Comparison of ENCODE assay signal across 1 cellular context in the genomic region with DNA sequence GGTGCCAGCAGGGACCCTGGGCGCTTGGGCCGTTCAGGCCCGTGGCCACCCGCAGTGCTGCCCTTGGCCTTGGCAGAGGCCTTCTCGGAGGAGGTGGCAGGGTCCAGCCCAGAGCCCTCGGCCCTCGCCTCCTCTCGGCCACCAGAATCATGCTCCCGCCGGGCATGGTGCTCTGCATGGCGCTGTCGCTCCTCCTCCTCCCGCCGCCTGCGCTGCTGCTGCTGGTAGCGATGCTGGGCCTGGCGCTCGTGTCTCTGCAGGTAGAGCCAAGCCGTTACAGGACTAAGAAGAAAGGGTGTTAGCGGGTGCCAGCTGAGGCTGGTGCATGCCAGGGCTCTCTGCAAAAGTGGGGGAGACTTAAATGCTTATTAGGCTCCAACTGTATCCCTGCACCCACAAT.
TF ChIP-seq lines count a peak whose summit lies in the region.

No MANE protein-coding gene starts in this region.

TF ChIP-seq in HepG2, 621 proteins besides CTCF, POLR2A, EP300 and RAD21:
- TF ChIP-seq ZSCAN25 (CRISPR knock-in tag; IDR thresholded peaks at IDR 0.05) (no peak), AGO2 (optimal IDR thresholded peaks at IDR 0.05; ENCODE audit: low read depth, low read length) (peak; percentile 34)
- TF ChIP-seq, protein P1, sequence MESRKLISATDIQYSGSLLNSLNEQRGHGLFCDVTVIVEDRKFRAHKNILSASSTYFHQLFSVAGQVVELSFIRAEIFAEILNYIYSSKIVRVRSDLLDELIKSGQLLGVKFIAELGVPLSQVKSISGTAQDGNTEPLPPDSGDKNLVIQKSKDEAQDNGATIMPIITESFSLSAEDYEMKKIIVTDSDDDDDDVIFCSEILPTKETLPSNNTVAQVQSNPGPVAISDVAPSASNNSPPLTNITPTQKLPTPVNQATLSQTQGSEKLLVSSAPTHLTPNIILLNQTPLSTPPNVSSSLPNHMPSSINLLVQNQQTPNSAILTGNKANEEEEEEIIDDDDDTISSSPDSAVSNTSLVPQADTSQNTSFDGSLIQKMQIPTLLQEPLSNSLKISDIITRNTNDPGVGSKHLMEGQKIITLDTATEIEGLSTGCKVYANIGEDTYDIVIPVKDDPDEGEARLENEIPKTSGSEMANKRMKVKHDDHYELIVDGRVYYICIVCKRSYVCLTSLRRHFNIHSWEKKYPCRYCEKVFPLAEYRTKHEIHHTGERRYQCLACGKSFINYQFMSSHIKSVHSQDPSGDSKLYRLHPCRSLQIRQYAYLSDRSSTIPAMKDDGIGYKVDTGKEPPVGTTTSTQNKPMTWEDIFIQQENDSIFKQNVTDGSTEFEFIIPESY (CRISPR knock-in tag; IDR thresholded peaks at IDR 0.05): peak; percentile 65; the same call in 1 of the 2 replicates
